Comparison of ENCODE assay signal across 9 cellular contexts in genomic region chr1:184037849-184038591, GRCh38. TPM values are rescaled to one million over a fixed set of nuclear protein-coding genes. Genes with fewer than 3 reads are reported as not detected.
DNase-seq lines count a peak whose midpoint lies in the region; ATAC-seq, FAIRE-seq and TF ChIP-seq lines count a peak whose summit lies in the region.
"Had no signal": no experiment of that assay in that cellular context is flagged by ENCODE, and none has a peak within 500 bp of the region (broad histone marks: within the 10 kb centered on the region; RNA-seq: fewer than 3 reads in every experiment).

No MANE protein-coding gene starts in this region.

- no peak for TF ChIP-seq CTCF in A549 (IDR thresholded peaks at IDR 0.05)
- TF ChIP-seq CTCF in breast epithelium (IDR thresholded peaks at IDR 0.05): no peak

- H3K36me3 Mint-ChIP-seq in naive B cell: peaks cover 0 to 10% of the 10 kb centered on the region in 2 donors

- TF ChIP-seq POLR2A in A549 (IDR thresholded peaks at IDR 0.05; ENCODE audit: low read length) (no peak), breast epithelium (IDR thresholded peaks at IDR 0.05) (no peak)

- FAIRE-seq in A549 (lab: Jason Lieb, UNC): no peak

- intact Hi-C loops in breast epithelium (cut with DNase I; ENCODE audit: low total_unique reads): no loop called here

- CTCF ChIA-PET in A549 (lab: Yijun Ruan, JAX): interaction anchor here (0.5 to 0.6 kb wide), 2 partner anchors 25 to 618 kb away, joined by 3 read pairs; no protein-coding TSS in a partner anchor

- ATAC-seq in A549 (no peak), naive B cell (ENCODE audit: low read depth in 2 of 2) (no peak), HG03342 (IDR thresholded peaks at IDR 0.05; ENCODE audit: unreplicated experiment) (no peak), HG02610 (IDR thresholded peaks at IDR 0.05; ENCODE audit: unreplicated experiment) (no peak)

- H3K4me3 ChIP-seq in A549: peak overlapping the region; percentile 55; the same call in 2 of the 3 replicates
- peak overlapping the region; percentile 67 for H3K4me3 ChIP-seq in H7 (ENCODE audit: insufficient read depth, low read depth, low read length)
- peak overlapping the region; percentile 58 to 78 (median 59) for H3K4me3 ChIP-seq in breast epithelium

- H3K4me2 ChIP-seq in A549: peak overlapping the region; percentile 87

- H3K4me1 Mint-ChIP-seq in naive B cell: peaks cover 7 to 20% (median 14%) of the 10 kb centered on the region in 3 donors

- H3K9me3 ChIP-seq in A549: no peaks in the 10 kb centered on the region
- H3K9me3 ChIP-seq in breast epithelium: no peaks in the 10 kb centered on the region

- H3K27ac ChIP-seq in A549 (no peak overlapping the region), breast epithelium (no peak overlapping the region)

- WGBS in A549 (ENCODE audit: missing lambda C conversion rate): 83% methylated on average over 13 of the region's 13 CpGs

- H3K4me1 ChIP-seq in A549: 0 out of 3 replicates have a peak, but pooled peaks cover 5% of the 10 kb centered on the region
- no peaks in the 10 kb centered on the region for H3K4me1 ChIP-seq in breast epithelium

- peaks cover 56% of the 10 kb centered on the region for H3K27me3 ChIP-seq in H7 (ENCODE audit: control insufficient read depth, insufficient read depth, low read length)
- peaks cover 0 to 3% of the 10 kb centered on the region in 2 donors for H3K27me3 ChIP-seq in breast epithelium

- peak overlapping the region; percentile 36 to 84 (median 66) for H3K4me3 Mint-ChIP-seq in naive B cell

- peak overlapping the region in 1 of 6 donors; percentile 9 for H3K27ac Mint-ChIP-seq in naive B cell

- peaks cover 68 to 86% (median 68%) of the 10 kb centered on the region in 3 donors for H3K27me3 Mint-ChIP-seq in naive B cell

- H3K36me3 ChIP-seq in H7 (replicated peaks; ENCODE audit: control insufficient read depth, insufficient read depth, low read length) (no peaks in the 10 kb centered on the region), breast epithelium (no peaks in the 10 kb centered on the region)

- TF ChIP-seq RAD21 in A549 (conservative IDR thresholded peaks at IDR 0.05 in 1 of 2, IDR thresholded peaks at IDR 0.05 in 1 of 2): no peak

- H3K9me3 Mint-ChIP-seq in naive B cell: peaks cover 0 to 1% (median 0%) of the 10 kb centered on the region in 7 donors

- no peak for TF ChIP-seq EP300 in A549 (IDR thresholded peaks at IDR 0.05)

- POLR2A ChIA-PET in A549 (lab: Yijun Ruan, JAX): no interaction called here

- DNase-seq in A549 (ENCODE audit: low read depth in 1 of 2, low spot score in 1 of 2): no peak
- no peak for DNase-seq in H7
- no peak for DNase-seq in breast epithelium (ENCODE audit: low spot score in 2 of 2)
- DNase-seq in naive B cell: no peak
- DNase-seq in A172 (ENCODE audit: low spot score): no peak
- DNase-seq in OCI-M2 (lab: John Stamatoyannopoulos, UW; ENCODE audit: unreplicated experiment): no peak
- DNase-seq: NCI-H187 treated with DMSO at 0.1 percent for 48 hours had no signal

TF ChIP-seq in A549, 52 proteins besides CTCF, POLR2A, EP300 and RAD21:
- no peak for TF ChIP-seq HES2 (IDR thresholded peaks at IDR 0.05)

RNA-seq across cellular contexts. Expression of gene COLGALT2, which starts 0.5 kb away (rescaled TPM):
- polyA plus RNA-seq in A549 (2011; rRNA removed): 0.22 TPM in 2 replicates
- polyA plus RNA-seq in A549 (2012; cell fraction: cytosol; rRNA removed): 0.05 and 0.08 TPM in 2 replicates
- polyA plus RNA-seq in A549 (2012; cell fraction: nucleus; rRNA removed): 0.17 TPM in 2 replicates
- 0.14 to 0.22 TPM (median 0.18 TPM) in 3 replicates for polyA plus RNA-seq in A549 (2017; fragmentation: RNase III; extraction: RNeasy Plus Mini Kit Qiagen cat#74134 plus additional on column Dnase treatment)
- 0.10 and 0.33 TPM in 2 replicates for polyA minus RNA-seq in A549 (2011; rRNA and poly(A)+ RNA removed)
- total RNA-seq in H7 (2014; rRNA removed; shearing (Covaris generic)): 0.37 and 0.76 TPM in 2 replicates
- total RNA-seq in breast epithelium: 1 to 10 TPM in 2 of 3 donors, under 1 TPM in 1; 0.32 to 1.3 (median 1.3) TPM
- under 1 TPM in 1 of 6 donors, not detected in 5; 0.17 TPM for polyA plus RNA-seq in naive B cell (ENCODE audit: low read depth in 6 of 6)
- 1.1 and 1.2 TPM in 2 replicates for total RNA-seq in A172 (2014; rRNA removed; shearing (Covaris generic))

RNA-seq across cellular contexts. Expression of gene TSEN15, which starts 13.5 kb away (rescaled TPM):
- polyA plus RNA-seq in A549 (2011; rRNA removed): 61.3 and 79.9 TPM in 2 replicates
- 25.0 and 26.2 TPM in 2 replicates for polyA plus RNA-seq in A549 (2012; cell fraction: cytosol; rRNA removed)
- polyA plus RNA-seq in A549 (2012; cell fraction: nucleus; rRNA removed): 16.1 and 21.5 TPM in 2 replicates
- polyA plus RNA-seq in A549 (2017; fragmentation: RNase III; extraction: RNeasy Plus Mini Kit Qiagen cat#74134 plus additional on column Dnase treatment): 35.1 to 37.2 TPM (median 36.7 TPM) in 3 replicates
- 47.1 and 52.9 TPM in 2 replicates for polyA minus RNA-seq in A549 (2011; rRNA and poly(A)+ RNA removed)
- total RNA-seq in H7 (2014; rRNA removed; shearing (Covaris generic)): 36.0 and 38.5 TPM in 2 replicates
- total RNA-seq in breast epithelium: 10 to 100 TPM; 18.9 to 25.0 (median 23.6) TPM
- 10 to 100 TPM; 34.4 to 61.8 (median 39.9) TPM for polyA plus RNA-seq in naive B cell (ENCODE audit: low read depth in 6 of 6)
- total RNA-seq in A172 (2014; rRNA removed; shearing (Covaris generic)): 154 and 167 TPM in 2 replicates
